8 cellular contexts compared by ENCODE assay signal in the genomic region with DNA sequence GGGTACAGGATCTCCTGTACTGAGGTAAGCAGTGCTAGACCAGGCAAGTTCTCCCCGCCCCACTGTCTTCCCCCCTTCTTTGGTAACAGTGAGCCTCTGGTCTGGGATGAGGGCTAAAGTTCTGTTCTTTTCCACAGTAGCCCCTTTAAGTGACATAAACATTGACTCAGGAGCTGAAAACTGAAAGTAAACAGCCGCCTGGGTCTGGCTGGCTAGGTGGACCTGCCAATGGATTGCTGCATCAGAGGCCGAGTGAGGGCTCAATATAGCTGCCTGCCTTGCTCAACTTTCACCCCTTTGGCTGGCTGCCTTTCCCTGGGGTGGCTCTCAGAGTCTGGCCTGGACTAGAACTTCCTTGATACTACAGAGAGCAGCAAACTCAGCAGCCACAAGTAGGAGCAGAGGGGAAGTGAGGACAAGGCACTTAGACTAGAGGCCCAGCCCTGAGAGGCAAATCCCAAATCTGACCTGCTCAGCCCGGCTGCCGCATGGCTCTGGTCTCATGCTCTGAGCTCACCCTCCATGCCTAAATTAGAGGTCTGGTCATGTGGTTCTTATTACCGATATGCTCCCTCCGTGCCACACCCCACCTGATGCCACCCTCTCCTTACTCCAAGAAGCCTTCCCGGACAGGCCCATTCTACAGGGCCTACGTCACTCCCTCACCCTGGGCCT. TPM values are rescaled to one million over a fixed set of nuclear protein-coding genes. Genes with fewer than 3 reads are reported as not detected.
DNase-seq lines count a peak whose midpoint lies in the region; ATAC-seq and TF ChIP-seq lines count a peak whose summit lies in the region.

No MANE protein-coding gene starts in this region.

- H3K9me3 ChIP-seq in adrenal gland (replicated peaks in 1 of 3) (no peaks in the 10 kb centered on the region), hepatocyte (ENCODE audit: low read depth) (no peaks in the 10 kb centered on the region), smooth muscle cell (replicated peaks; ENCODE audit: low read depth) (no peaks in the 10 kb centered on the region)

- H3K79me2 ChIP-seq in hepatocyte (no peaks in the 10 kb centered on the region), smooth muscle cell (ENCODE audit: low read depth) (no peaks in the 10 kb centered on the region)

- TF ChIP-seq CTCF in adrenal gland (IDR thresholded peaks at IDR 0.05) (no peak), hepatocyte (IDR thresholded peaks at IDR 0.05; ENCODE audit: poor library complexity) (no peak), smooth muscle cell (IDR thresholded peaks at IDR 0.05; ENCODE audit: borderline replicate concordance, insufficient read depth, poor library complexity, severe bottlenecking) (no peak)

- WGBS in adrenal gland, 4 donors: 53 to 70% (median 60%) methylated on average over 8 to 9 of the region's 9 CpGs
- WGBS in hepatocyte (ENCODE audit: low lambda C conversion rate, missing lambda C conversion rate): 77% methylated on average over 9 of the region's 9 CpGs
- WGBS in smooth muscle cell (ENCODE audit: low lambda C conversion rate): 87% methylated on average over 9 of the region's 9 CpGs

- peak in 1 of 2 donors; percentile 33 for TF ChIP-seq POLR2A in adrenal gland (IDR thresholded peaks at IDR 0.05)

- H3K4me3 Mint-ChIP-seq in effector memory CD8-positive, alpha-beta T cell: no peak overlapping the region

- no peaks in the 10 kb centered on the region for H3K36me3 Mint-ChIP-seq in effector memory CD8-positive, alpha-beta T cell (ENCODE audit: insufficient read depth)

- no peak overlapping the region for H3K4me3 ChIP-seq in adrenal gland
- no peak overlapping the region for H3K4me3 ChIP-seq in hepatocyte
- no peak overlapping the region for H3K4me3 ChIP-seq in smooth muscle cell

- no peaks in the 10 kb centered on the region for H3K36me3 ChIP-seq in adrenal gland (replicated peaks in 1 of 2)
- H3K36me3 ChIP-seq in hepatocyte (replicated peaks; ENCODE audit: insufficient read depth, low read depth): no peaks in the 10 kb centered on the region
- no peaks in the 10 kb centered on the region for H3K36me3 ChIP-seq in smooth muscle cell (ENCODE audit: low read depth)

- no peak for ATAC-seq in effector memory CD8-positive, alpha-beta T cell (replicated peaks)

- no peaks in the 10 kb centered on the region for H3K9me2 ChIP-seq in hepatocyte (replicated peaks; ENCODE audit: insufficient read depth)

- H3K9me3 Mint-ChIP-seq in effector memory CD8-positive, alpha-beta T cell: no peaks in the 10 kb centered on the region

- H3K9ac ChIP-seq in smooth muscle cell (ENCODE audit: low read depth): no peak overlapping the region

- H3K4me2 ChIP-seq in hepatocyte (peak overlapping the region; percentile 29), smooth muscle cell (no peak overlapping the region)

- H3K27me3 ChIP-seq in adrenal gland: no peaks in the 10 kb centered on the region
- H3K27me3 ChIP-seq in hepatocyte: no peaks in the 10 kb centered on the region
- H3K27me3 ChIP-seq in smooth muscle cell (ENCODE audit: low read depth): no peaks in the 10 kb centered on the region

- no peaks in the 10 kb centered on the region for H3K27me3 Mint-ChIP-seq in effector memory CD8-positive, alpha-beta T cell

- H3K4me1 ChIP-seq in adrenal gland (replicated peaks in 1 of 2): peaks cover 21 to 24% of the 10 kb centered on the region in 2 donors
- H3K4me1 ChIP-seq in hepatocyte (ENCODE audit: insufficient read depth): peaks cover 24% of the 10 kb centered on the region
- H3K4me1 ChIP-seq in smooth muscle cell (ENCODE audit: low read depth): peaks cover 7% of the 10 kb centered on the region

- no peak overlapping the region for H2AFZ ChIP-seq in hepatocyte
- H2AFZ ChIP-seq in smooth muscle cell (ENCODE audit: low read depth): no peak overlapping the region

- H3K27ac Mint-ChIP-seq in effector memory CD8-positive, alpha-beta T cell: no peak overlapping the region

- peak overlapping the region; percentile 78 to 88 (median 82) for H3K27ac ChIP-seq in adrenal gland
- H3K27ac ChIP-seq in hepatocyte: peak overlapping the region; percentile 69
- H3K27ac ChIP-seq in smooth muscle cell (ENCODE audit: low read depth): peak overlapping the region; percentile 79

- H3F3A ChIP-seq in smooth muscle cell (ENCODE audit: low read depth): peaks cover 8% of the 10 kb centered on the region

- H4K20me1 ChIP-seq in hepatocyte (ENCODE audit: insufficient read depth, poor library complexity, severe bottlenecking) (no peaks in the 10 kb centered on the region), smooth muscle cell (ENCODE audit: low read depth) (no peaks in the 10 kb centered on the region)

- intact Hi-C loops in adrenal gland (cut with DNase I): no loop called here

- peaks cover 9 to 14% of the 10 kb centered on the region in 2 donors for H3K4me1 Mint-ChIP-seq in effector memory CD8-positive, alpha-beta T cell (ENCODE audit: low read depth in 2 of 2)

- DNase-seq in H4 (ENCODE audit: low spot score): peak; percentile 91
- peak; percentile 78 to 97 (median 93) for DNase-seq in adrenal gland
- DNase-seq in hepatocyte (ENCODE audit: low spot score): peak; percentile 84
- no peak for DNase-seq in smooth muscle cell (lab: John Stamatoyannopoulos, UW; ENCODE audit: unreplicated experiment)
- no peak for DNase-seq in NCI-H226
- no peak for DNase-seq in NCI-H1092 (lab: John Stamatoyannopoulos, UW)
- DNase-seq in effector memory CD8-positive, alpha-beta T cell: no peak
- DNase-seq in cerebellar nuclear complex (lab: John Stamatoyannopoulos, UW): no peak

RNA-seq across cellular contexts. Expression of gene UCP3, which starts 9.6 kb away (rescaled TPM):
- total RNA-seq in H4 (2014; rRNA removed; shearing (Covaris generic)): not detected in 2 replicates
- total RNA-seq in adrenal gland (1 to 10 TPM in 5 of 8 donors, under 1 TPM in 3; 0.36 to 4.0 (median 1.4) TPM), hepatocyte (0.36 and 0.80 TPM in 2 replicates), smooth muscle cell (0.54 and 0.85 TPM in 2 replicates)
- polyA plus RNA-seq in adrenal gland (1 to 10 TPM in 2 of 3 donors, under 1 TPM in 1; 0.53 to 6.3 (median 4.7) TPM), hepatocyte (not detected in 2 replicates), smooth muscle cell (0.57 and 0.88 TPM in 2 replicates)

RNA-seq across cellular contexts. Expression of gene UCP2, which starts 35.8 kb away (rescaled TPM):
- 0.35 and 3.7 TPM in 2 replicates for total RNA-seq in H4 (2014; rRNA removed; shearing (Covaris generic))
- total RNA-seq in adrenal gland: 100 to 1,000 TPM in 1 of 8 donors, 10 to 100 TPM in 7; 21.4 to 117 (median 46.2) TPM
- polyA plus RNA-seq in adrenal gland: 10 to 100 TPM; 26.0 to 91.3 (median 44.2) TPM
- 8.0 and 9.3 TPM in 2 replicates for total RNA-seq in hepatocyte
- 34.9 and 60.7 TPM in 2 replicates for polyA plus RNA-seq in hepatocyte
- 0.67 and 4.8 TPM in 2 replicates for total RNA-seq in smooth muscle cell
- 8.2 and 12.7 TPM in 2 replicates for polyA plus RNA-seq in smooth muscle cell

Comparison
In these comparisons a context has a peak if more than half of its experiments do, and no peak if none do; other contexts are left out.
1. DNase-seq: peak in H4 (single experiment), adrenal gland (7 of 7) and hepatocyte (single experiment); none in smooth muscle cell (single experiment), NCI-H226 (single experiment), NCI-H1092 (single experiment), effector memory CD8-positive, alpha-beta T cell (0 of 3) and cerebellar nuclear complex (0 of 2).
2. Peak in every context shown above with its lines, with median percentiles within 50 percentile points of each other: H3K27ac ChIP-seq.